18 cellular contexts compared by ENCODE assay signal in genomic region chr1:56215771-56216170, GRCh38.
"Had no signal": no experiment of that assay in that cellular context is flagged by ENCODE, and none has a peak within 500 bp of the region (broad histone marks: within the 10 kb centered on the region; RNA-seq: fewer than 3 reads in every experiment).

No MANE protein-coding gene starts in this region.

- H3K9me3 ChIP-seq: esophagus squamous epithelium, gastrocnemius medialis, heart right ventricle, left ventricle myocardium inferior, psoas muscle, right lobe of liver, thoracic aorta, transverse colon had no signal

- DNase-seq: effector memory CD8-positive, alpha-beta T cell; esophagus squamous epithelium; gastrocnemius medialis; heart right ventricle; left ventricle myocardium inferior; mesendoderm; naive B cell; psoas muscle; retina; right lobe of liver; stimulated activated CD4-positive, alpha-beta T cell treated with anti-CD3 and anti-CD28 coated beads, Interleukin-4, amount 100 ng/mL, for 24 hours; transverse colon had no signal

- H3K27me3 Mint-ChIP-seq: effector memory CD8-positive, alpha-beta T cell; stimulated activated naive CD8-positive, alpha-beta T cell treated with anti-CD3 and anti-CD28 coated beads, Interleukin-15, Interleukin-2, amounts not matched to agents 100 ng/mL and 50 ng/mL, for 24 hours had no signal

- H3K4me3 Mint-ChIP-seq: effector memory CD8-positive, alpha-beta T cell; naive B cell; nephron; stimulated activated memory B cell treated with anti-CD40 and anti-IgM and Interleukin-4, amounts not matched to agents 10 μg/mL and 1 μg/mL and 100 μg/mL, for 72 hours; stimulated activated naive CD8-positive, alpha-beta T cell treated with anti-CD3 and anti-CD28 coated beads, Interleukin-15, Interleukin-2, amounts not matched to agents 100 ng/mL and 50 ng/mL, for 24 hours had no signal

- H3K27me3 ChIP-seq: esophagus squamous epithelium, gastrocnemius medialis, heart right ventricle, right lobe of liver, transverse colon had no signal

- FAIRE-seq: keratinocyte had no signal

- H3K4me1 Mint-ChIP-seq: naive B cell; nephron; stimulated activated memory B cell treated with anti-CD40 and anti-IgM and Interleukin-4, amounts not matched to agents 10 μg/mL and 1 μg/mL and 100 μg/mL, for 72 hours had no signal

- H3K27ac ChIP-seq: epithelial cell of prostate, esophagus squamous epithelium, gastrocnemius medialis, heart right ventricle, left ventricle myocardium inferior, psoas muscle, right lobe of liver, thoracic aorta, transverse colon had no signal

- ATAC-seq: effector memory CD8-positive, alpha-beta T cell; right lobe of liver; stimulated activated memory B cell treated with anti-CD40 and anti-IgM and Interleukin-4, amounts not matched to agents 10 μg/mL and 1 μg/mL and 100 μg/mL, for 72 hours had no signal

- H3K36me3 Mint-ChIP-seq: naive B cell; stimulated activated memory B cell treated with anti-CD40 and anti-IgM and Interleukin-4, amounts not matched to agents 10 μg/mL and 1 μg/mL and 100 μg/mL, for 72 hours had no signal

- H3K36me3 ChIP-seq: esophagus squamous epithelium, gastrocnemius medialis, heart right ventricle, left ventricle myocardium inferior, right lobe of liver, thoracic aorta, transverse colon had no signal

- H3K4me3 ChIP-seq: esophagus squamous epithelium, gastrocnemius medialis, heart right ventricle, left ventricle myocardium inferior, psoas muscle, right lobe of liver, thoracic aorta, transverse colon had no signal

- H3K4me1 ChIP-seq: gastrocnemius medialis, left ventricle myocardium inferior, psoas muscle, right lobe of liver, transverse colon had no signal

- H3K9me3 Mint-ChIP-seq: effector memory CD8-positive, alpha-beta T cell; naive B cell; nephron; stimulated activated memory B cell treated with anti-CD40 and anti-IgM and Interleukin-4, amounts not matched to agents 10 μg/mL and 1 μg/mL and 100 μg/mL, for 72 hours; stimulated activated naive CD8-positive, alpha-beta T cell treated with anti-CD3 and anti-CD28 coated beads, Interleukin-15, Interleukin-2, amounts not matched to agents 100 ng/mL and 50 ng/mL, for 24 hours had no signal

- H3K27ac Mint-ChIP-seq: effector memory CD8-positive, alpha-beta T cell; naive B cell; nephron; stimulated activated memory B cell treated with anti-CD40 and anti-IgM and Interleukin-4, amounts not matched to agents 10 μg/mL and 1 μg/mL and 100 μg/mL, for 72 hours; stimulated activated naive CD8-positive, alpha-beta T cell treated with anti-CD3 and anti-CD28 coated beads, Interleukin-15, Interleukin-2, amounts not matched to agents 100 ng/mL and 50 ng/mL, for 24 hours had no signal
